ENCODE assay signal across 18 cellular contexts in the genomic region with DNA sequence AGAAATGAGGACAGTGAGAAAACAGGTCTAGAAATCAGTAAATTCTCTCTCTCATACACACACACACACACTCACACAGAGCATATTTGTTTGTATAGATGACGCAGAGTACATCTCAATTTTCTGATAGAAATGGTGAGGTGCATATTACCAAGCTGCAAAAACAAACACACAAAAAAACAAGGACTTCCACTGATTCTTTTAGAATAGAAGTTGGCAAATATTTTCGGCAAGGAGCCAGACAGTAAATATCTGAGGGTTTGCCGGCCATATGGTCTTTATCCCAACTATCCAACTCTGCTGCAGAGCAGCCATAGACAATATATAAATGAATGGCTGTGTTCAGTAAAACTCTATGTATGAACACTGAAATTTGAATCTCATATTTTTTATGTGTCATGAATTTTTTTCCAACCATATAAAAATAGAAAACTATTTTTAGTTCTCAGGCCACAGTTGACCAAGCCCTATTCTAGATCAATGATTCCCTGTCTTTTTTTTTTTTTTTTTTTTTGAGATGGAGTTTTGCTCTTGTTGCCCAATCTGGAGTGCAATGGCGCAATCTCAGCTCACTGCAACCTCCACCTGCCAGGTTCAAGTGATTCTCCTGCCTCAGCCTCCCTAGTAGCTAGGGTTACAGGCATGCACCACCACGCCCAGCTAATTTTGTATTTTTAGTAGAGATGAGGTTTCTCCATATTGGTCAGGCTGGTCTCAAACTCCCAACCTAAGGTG. TPM values are rescaled to one million over a fixed set of nuclear protein-coding genes. Genes with fewer than 3 reads are reported as not detected.
"Had no signal": no experiment of that assay in that cellular context is flagged by ENCODE, and none has a peak within 500 bp of the region (broad histone marks: within the 10 kb centered on the region; RNA-seq: fewer than 3 reads in every experiment).

No MANE protein-coding gene starts in this region.

- H3K4me1 ChIP-seq: breast epithelium had no signal

- ATAC-seq: left cardiac atrium; naive thymus-derived CD8-positive, alpha-beta T cell; right cardiac atrium had no signal

- H3K27me3 ChIP-seq: breast epithelium, neutrophil, spleen had no signal

- H3K9me3 ChIP-seq: breast epithelium, neutrophil, spleen had no signal

- H3K36me3 ChIP-seq: breast epithelium, neutrophil, spleen had no signal

- H3K4me3 ChIP-seq: breast epithelium, spleen had no signal

- H3K27ac ChIP-seq: breast epithelium, neutrophil, spleen had no signal

- DNase-seq: activated CD4-positive, alpha-beta memory T cell treated with anti-CD3 and anti-CD28 coated beads for 36 hours; activated gamma-delta T cell treated with Interleukin-2 at 50 U/mL for 16 hours; activated naive CD8-positive, alpha-beta T cell treated with anti-CD3 and anti-CD28 coated beads, Interleukin-2, amount 10 ng/mL, durations not matched to agents 7 days and 5 days; activated T-cell treated with anti-CD3 and anti-CD28 coated beads, Interleukin-2, amount 50 U/mL, for 48 hours; aorta; effector CD8-positive, alpha-beta T cell; immature natural killer cell; left cardiac atrium; mammary epithelial cell; naive thymus-derived CD8-positive, alpha-beta T cell; right cardiac atrium; spleen; stimulated activated naive CD4-positive, alpha-beta T cell treated with Interleukin-2 at 50 U/mL for 16 hours; SW 1271; trophoblast cell had no signal

RNA-seq across cellular contexts. Expression of a gene that starts 19.8 kb away (rescaled TPM):
- total RNA-seq: mammary epithelial cell; naive thymus-derived CD8-positive, alpha-beta T cell; progenitor cell of endocrine pancreas had no signal
